1 cellular context compared by ENCODE assay signal in genomic region chr9:134376386-134377142, GRCh38.
TF ChIP-seq lines count a peak whose summit lies in the region.

No MANE protein-coding gene starts in this region.

TF ChIP-seq in HepG2, 621 proteins besides CTCF, POLR2A, EP300 and RAD21 (continued from another document and continues in another):
- no peak for TF ChIP-seq E2F1 (CRISPR knock-in tag; IDR thresholded peaks at IDR 0.05)
- TF ChIP-seq ZNF878 (CRISPR knock-in tag; IDR thresholded peaks at IDR 0.05), result no peak
- TF ChIP-seq ZSCAN31 (CRISPR knock-in tag; IDR thresholded peaks at IDR 0.05; ENCODE audit: low read depth), result no peak
- no peak for TF ChIP-seq RFX1 (IDR thresholded peaks at IDR 0.05)
- TF ChIP-seq ZNF343 (CRISPR knock-in tag; IDR thresholded peaks at IDR 0.05), result no peak
- TF ChIP-seq KLF11 (CRISPR knock-in tag; IDR thresholded peaks at IDR 0.05), result no peak
- TF ChIP-seq ZNF563 (CRISPR knock-in tag; IDR thresholded peaks at IDR 0.05), result peak; percentile 55; the same call in 1 of the 2 replicates
- no peak for TF ChIP-seq ETV5 (CRISPR knock-in tag; IDR thresholded peaks at IDR 0.05; ENCODE audit: borderline replicate concordance)
- no peak; the same call in 1 of the 2 replicates for TF ChIP-seq ZNF792 (CRISPR knock-in tag; IDR thresholded peaks at IDR 0.05)
- no peak for TF ChIP-seq TCF12 (IDR thresholded peaks at IDR 0.05)
- TF ChIP-seq TCF12 (CRISPR knock-in tag; IDR thresholded peaks at IDR 0.05), result no peak
- TF ChIP-seq ATAD3A (CRISPR knock-in tag; IDR thresholded peaks at IDR 0.05), result no peak
- no peak for TF ChIP-seq TGIF2 (CRISPR knock-in tag; IDR thresholded peaks at IDR 0.05)
- no peak for TF ChIP-seq YEATS2 (CRISPR knock-in tag; IDR thresholded peaks at IDR 0.05; ENCODE audit: borderline replicate concordance)
- TF ChIP-seq MAFG (CRISPR knock-in tag; IDR thresholded peaks at IDR 0.05), result no peak
- no peak for TF ChIP-seq MLLT10 (CRISPR knock-in tag; IDR thresholded peaks at IDR 0.05)
- no peak for TF ChIP-seq ERF (CRISPR knock-in tag; IDR thresholded peaks at IDR 0.05)
- no peak for TF ChIP-seq ZNF614 (CRISPR knock-in tag; IDR thresholded peaks at IDR 0.05; ENCODE audit: borderline replicate concordance)
- TF ChIP-seq HOXA7 (CRISPR knock-in tag; IDR thresholded peaks at IDR 0.05), result no peak
- no peak for TF ChIP-seq POLR2AphosphoS5 (IDR thresholded peaks at IDR 0.05; ENCODE audit: low read depth, low read length)
- no peak for TF ChIP-seq TARDBP (CRISPR knock-in tag; IDR thresholded peaks at IDR 0.05)
- no peak for TF ChIP-seq ATF2 (CRISPR knock-in tag; IDR thresholded peaks at IDR 0.05)
- TF ChIP-seq NR3C1 (CRISPR knock-in tag; IDR thresholded peaks at IDR 0.05), result no peak
- TF ChIP-seq GTF3A (CRISPR knock-in tag; conservative IDR thresholded peaks at IDR 0.05), result no peak
- no peak for TF ChIP-seq ZNF615 (CRISPR knock-in tag; IDR thresholded peaks at IDR 0.05; ENCODE audit: borderline replicate concordance)
- TF ChIP-seq ZNF552 (CRISPR knock-in tag; IDR thresholded peaks at IDR 0.05; ENCODE audit: borderline replicate concordance), result no peak
- TF ChIP-seq NCOA5 (CRISPR knock-in tag; IDR thresholded peaks at IDR 0.05), result no peak
- TF ChIP-seq HNF1B (CRISPR knock-in tag; IDR thresholded peaks at IDR 0.05), result no peak; the same call in 1 of the 2 replicates
- no peak for TF ChIP-seq SNAI1 (CRISPR knock-in tag; IDR thresholded peaks at IDR 0.05; ENCODE audit: borderline replicate concordance)
- no peak for TF ChIP-seq CCAR2 (optimal IDR thresholded peaks at IDR 0.05; ENCODE audit: low read depth, low read length)
- no peak for TF ChIP-seq HNRNPK (IDR thresholded peaks at IDR 0.05; ENCODE audit: low read depth, low read length, poor library complexity, severe bottlenecking)
- TF ChIP-seq HHEX (CRISPR knock-in tag; IDR thresholded peaks at IDR 0.05), result no peak
- no peak for TF ChIP-seq ZNF335 (CRISPR knock-in tag; IDR thresholded peaks at IDR 0.05)
- 0 out of 2 replicates have a peak, but pooled peaks have one; percentile 40 for TF ChIP-seq ZNF431 (CRISPR knock-in tag; IDR thresholded peaks at IDR 0.05; ENCODE audit: borderline replicate concordance, low read depth)
- no peak for TF ChIP-seq ZNF460 (CRISPR knock-in tag; IDR thresholded peaks at IDR 0.05; ENCODE audit: borderline replicate concordance)
- no peak for TF ChIP-seq PHB2 (IDR thresholded peaks at IDR 0.05; ENCODE audit: partially characterized antibody)
- TF ChIP-seq ZNF326 (CRISPR knock-in tag; IDR thresholded peaks at IDR 0.05; ENCODE audit: borderline replicate concordance), result no peak
- no peak for TF ChIP-seq ZNF660 (CRISPR knock-in tag; IDR thresholded peaks at IDR 0.05; ENCODE audit: borderline replicate concordance, low read depth)
- no peak for TF ChIP-seq ZNF292 (CRISPR knock-in tag; IDR thresholded peaks at IDR 0.05; ENCODE audit: borderline replicate concordance, low read depth)
- TF ChIP-seq ZMAT3 (CRISPR knock-in tag; conservative IDR thresholded peaks at IDR 0.05), result 0 out of 2 replicates have a peak, but pooled peaks have one; percentile 68
- TF ChIP-seq ZNF253 (CRISPR knock-in tag; IDR thresholded peaks at IDR 0.05; ENCODE audit: borderline replicate concordance), result no peak
- no peak for TF ChIP-seq DMAP1 (CRISPR knock-in tag; IDR thresholded peaks at IDR 0.05)
- peak; percentile 29; the same call in 1 of the 2 replicates for TF ChIP-seq TFAP4 (IDR thresholded peaks at IDR 0.05; ENCODE audit: borderline replicate concordance, low read depth)
- no peak for TF ChIP-seq SNAPC5 (CRISPR knock-in tag; IDR thresholded peaks at IDR 0.05; ENCODE audit: borderline replicate concordance)
- TF ChIP-seq IRF1 (CRISPR knock-in tag; IDR thresholded peaks at IDR 0.05; ENCODE audit: low read depth), result 0 out of 2 replicates have a peak, but pooled peaks have one; percentile 55
- no peak for TF ChIP-seq ZNF747 (CRISPR knock-in tag; IDR thresholded peaks at IDR 0.05; ENCODE audit: borderline replicate concordance)
- peak; percentile 87; the same call in 1 of the 2 replicates for TF ChIP-seq TFDP1 (CRISPR knock-in tag; IDR thresholded peaks at IDR 0.05; ENCODE audit: borderline replicate concordance)
- TF ChIP-seq ATF6 (CRISPR knock-in tag; conservative IDR thresholded peaks at IDR 0.05), result no peak
- TF ChIP-seq MIER3 (CRISPR knock-in tag; IDR thresholded peaks at IDR 0.05; ENCODE audit: borderline replicate concordance), result no peak
- TF ChIP-seq PTBP1 (IDR thresholded peaks at IDR 0.05; ENCODE audit: low read depth, low read length, poor library complexity, severe bottlenecking), result no peak
- TF ChIP-seq SUZ12 (IDR thresholded peaks at IDR 0.05; ENCODE audit: low read depth, low read length), result no peak
- TF ChIP-seq ZSCAN5A (CRISPR knock-in tag; IDR thresholded peaks at IDR 0.05; ENCODE audit: borderline replicate concordance), result no peak
- TF ChIP-seq ZNF746 (CRISPR knock-in tag; IDR thresholded peaks at IDR 0.05), result no peak
- no peak for TF ChIP-seq YEATS4 (CRISPR knock-in tag; IDR thresholded peaks at IDR 0.05; ENCODE audit: borderline replicate concordance)
- peak; percentile 38; the same call in 1 of the 2 replicates for TF ChIP-seq IRF9 (CRISPR knock-in tag; IDR thresholded peaks at IDR 0.05; ENCODE audit: borderline replicate concordance)
- TF ChIP-seq ZBTB46 (CRISPR knock-in tag; IDR thresholded peaks at IDR 0.05; ENCODE audit: borderline replicate concordance), result no peak
- TF ChIP-seq JUND (CRISPR knock-in tag; IDR thresholded peaks at IDR 0.05), result no peak
- no peak for TF ChIP-seq CEBPB (IDR thresholded peaks at IDR 0.05; ENCODE audit: borderline replicate concordance, low read depth, low read length)
- TF ChIP-seq PAX8 (CRISPR knock-in tag; IDR thresholded peaks at IDR 0.05; ENCODE audit: borderline replicate concordance), result no peak
- TF ChIP-seq ZNF784 (CRISPR knock-in tag; IDR thresholded peaks at IDR 0.05; ENCODE audit: borderline replicate concordance), result no peak
- no peak for TF ChIP-seq ZBTB20 (CRISPR knock-in tag; IDR thresholded peaks at IDR 0.05; ENCODE audit: borderline replicate concordance, low read depth)
- no peak for TF ChIP-seq ZNF496 (CRISPR knock-in tag; IDR thresholded peaks at IDR 0.05; ENCODE audit: insufficient replicate concordance)
